ENCODE assay signal across 25 cellular contexts in the genomic region with DNA sequence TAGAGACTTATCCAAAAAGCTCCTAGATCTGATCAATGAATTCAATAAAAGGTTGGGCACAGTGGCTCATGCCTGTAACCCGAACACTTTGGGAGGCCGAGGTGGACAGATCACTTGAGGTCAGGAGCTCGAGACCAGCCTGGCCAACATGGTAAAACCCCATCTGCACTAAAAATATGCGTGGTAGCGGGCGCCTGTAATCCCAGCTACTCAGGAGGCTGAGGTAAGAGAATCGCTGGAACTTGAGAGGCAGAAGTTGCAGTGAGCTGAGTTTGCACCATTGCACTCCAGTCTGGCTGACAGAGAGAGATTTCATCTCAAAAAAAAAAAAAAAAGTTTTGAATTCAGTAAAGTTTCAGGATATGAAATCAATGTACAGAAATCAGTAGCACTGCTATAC.
"Had no signal": no experiment of that assay in that cellular context is flagged by ENCODE, and none has a peak within 500 bp of the region (broad histone marks: within the 10 kb centered on the region; RNA-seq: fewer than 3 reads in every experiment).

No MANE protein-coding gene starts in this region.

- H3K9me3 Mint-ChIP-seq: activated naive CD4-positive, alpha-beta T cell treated with anti-CD3 and anti-CD28 coated beads, Interleukin-2, amount 50 U/mL, for 24 hours had no signal

- FAIRE-seq: islet of Langerhans had no signal

- ATAC-seq: gastroesophageal sphincter; left ventricle myocardium superior; right lobe of liver; stimulated activated memory B cell treated with anti-CD40 and anti-IgM and Interleukin-4, amounts not matched to agents 10 μg/mL and 1 μg/mL and 100 μg/mL, for 72 hours had no signal

- H3K27me3 Mint-ChIP-seq: activated naive CD4-positive, alpha-beta T cell treated with anti-CD3 and anti-CD28 coated beads, Interleukin-2, amount 50 U/mL, for 24 hours; stimulated activated memory B cell treated with anti-CD40 and anti-IgM and Interleukin-4, amounts not matched to agents 10 μg/mL and 1 μg/mL and 100 μg/mL, for 72 hours had no signal

- H3K27ac Mint-ChIP-seq: endodermal cell had no signal

- H3K27ac ChIP-seq: ascending aorta, brain microvascular endothelial cell, colonic mucosa, esophagus squamous epithelium, gastroesophageal sphincter, right lobe of liver, SK-N-MC, skin epidermis, transverse colon, uterus had no signal

- H3K4me3 Mint-ChIP-seq: activated naive CD4-positive, alpha-beta T cell treated with anti-CD3 and anti-CD28 coated beads, Interleukin-2, amount 50 U/mL, for 24 hours; endodermal cell; stimulated activated memory B cell treated with anti-CD40 and anti-IgM and Interleukin-4, amounts not matched to agents 10 μg/mL and 1 μg/mL and 100 μg/mL, for 72 hours had no signal

- DNase-seq: activated CD4-positive, alpha-beta T cell treated with anti-CD3 and anti-CD28 coated beads for 1 hour; activated CD8-positive, alpha-beta memory T cell treated with anti-CD3 and anti-CD28 coated beads, Interleukin-2, amount 50 U/mL, for 48 hours; activated gamma-delta T cell treated with Interleukin-2 at 50 U/mL for 16 hours; activated T-cell treated with anti-CD3 and anti-CD28 coated beads, Interleukin-2, amount 50 U/mL, for 48 hours; brain microvascular endothelial cell; central memory CD4-positive, alpha-beta T cell; colonic mucosa; endodermal cell; esophagus squamous epithelium; head of caudate nucleus; left ventricle myocardium superior; mammary epithelial cell; occipital lobe; right lobe of liver; stimulated activated CD4-positive, alpha-beta T cell treated with anti-CD3 and anti-CD28 coated beads, Interleukin-2, amount 100 ng/mL, for 24 hours; SW 1271; transverse colon; uterus had no signal

- H3K36me3 ChIP-seq: colonic mucosa, uterus had no signal

- H3K27me3 ChIP-seq: ascending aorta, brain microvascular endothelial cell, colonic mucosa, esophagus squamous epithelium, gastroesophageal sphincter, right lobe of liver, transverse colon, uterus had no signal

- H3K9me3 ChIP-seq: ascending aorta, colonic mucosa, gastroesophageal sphincter, right lobe of liver, uterus had no signal

- H3K4me3 ChIP-seq: ascending aorta, colonic mucosa, esophagus squamous epithelium, gastroesophageal sphincter, right lobe of liver, SK-N-MC, skin epidermis, transverse colon, uterus had no signal

- H3K4me1 ChIP-seq: ascending aorta, colonic mucosa, gastroesophageal sphincter, uterus had no signal
